9 cellular contexts compared by ENCODE assay signal in the genomic region with DNA sequence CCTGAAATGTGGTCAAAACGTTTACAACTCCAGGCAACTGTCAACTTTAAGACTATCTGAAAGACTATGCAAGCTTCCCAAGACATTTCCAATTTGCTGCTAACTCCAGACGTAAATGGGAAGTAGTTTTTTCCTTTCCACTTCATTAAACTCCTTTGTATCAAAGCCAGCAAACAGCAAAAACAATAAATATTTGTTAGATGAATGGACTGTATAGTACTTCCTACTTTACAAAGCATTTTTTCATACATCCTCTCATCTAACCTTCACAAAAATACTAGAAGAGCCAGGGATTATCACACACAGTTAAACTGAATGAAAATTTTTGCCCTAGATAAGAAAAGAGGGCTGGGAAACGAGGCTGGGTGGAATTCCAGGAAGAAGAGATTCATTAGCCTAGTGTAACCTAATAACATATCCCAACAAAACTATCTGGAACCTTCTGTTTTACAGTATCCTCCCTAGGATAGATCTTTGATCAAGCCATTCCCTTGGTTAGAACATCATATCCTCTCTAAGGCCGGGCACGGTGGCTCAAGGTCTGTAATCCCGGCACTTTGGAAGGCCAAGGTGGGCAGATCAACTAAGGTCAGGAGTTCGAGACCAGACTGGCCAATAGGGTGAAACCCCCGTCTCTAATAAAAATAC. TPM values are rescaled to one million over a fixed set of nuclear protein-coding genes. Genes with fewer than 3 reads are reported as not detected.
DNase-seq lines count a peak whose midpoint lies in the region; ATAC-seq and TF ChIP-seq lines count a peak whose summit lies in the region.
"Had no signal": no experiment of that assay in that cellular context is flagged by ENCODE, and none has a peak within 500 bp of the region (broad histone marks: within the 10 kb centered on the region; RNA-seq: fewer than 3 reads in every experiment).

No MANE protein-coding gene starts in this region.

- in situ Hi-C loops in SK-MEL-5 (cut with HindIII; ENCODE audit: low pct_unique_long_range_greater_than_20kb, low sequenced_read_pairs): no loop called here

- H3K27ac Mint-ChIP-seq in endodermal cell: no peak overlapping the region

- no peaks in the 10 kb centered on the region for H3K27me3 ChIP-seq in endodermal cell (ENCODE audit: control insufficient read depth, insufficient read depth, low read length, poor library complexity, severe bottlenecking)
- no peaks in the 10 kb centered on the region for H3K27me3 ChIP-seq in neutrophil

- DNase-seq in EH (ENCODE audit: low read depth): peak; percentile 47
- peak; percentile 25 for DNase-seq in SK-MEL-5 (ENCODE audit: low read depth, low spot score)
- DNase-seq in endodermal cell: no peak
- no peak for DNase-seq in NCI-H774 (lab: John Stamatoyannopoulos, UW)
- DNase-seq: NCI-H345, posterior cingulate gyrus had no signal

- ATAC-seq in HG02610 (IDR thresholded peaks at IDR 0.05; ENCODE audit: unreplicated experiment): no peak
- ATAC-seq in HG03460 (IDR thresholded peaks at IDR 0.05; ENCODE audit: unreplicated experiment): no peak

- H3K9me3 ChIP-seq in endodermal cell (ENCODE audit: control insufficient read depth, low read length): no peaks in the 10 kb centered on the region
- H3K9me3 ChIP-seq in neutrophil: no peaks in the 10 kb centered on the region

- peak overlapping the region; percentile 6 for H3K27ac ChIP-seq in endodermal cell (ENCODE audit: low read depth, low read length)
- H3K27ac ChIP-seq in neutrophil: peak overlapping the region; percentile 97

- H3K9me3 Mint-ChIP-seq in endodermal cell: no peaks in the 10 kb centered on the region

- no peak overlapping the region for H3K9ac ChIP-seq in endodermal cell (ENCODE audit: extremely low read depth, low read length, poor library complexity, severe bottlenecking)

- no peaks in the 10 kb centered on the region for H3K27me3 Mint-ChIP-seq in endodermal cell (ENCODE audit: insufficient read depth)

- H3K4me3 ChIP-seq in endodermal cell (ENCODE audit: low read length): no peak overlapping the region
- peak overlapping the region; percentile 62 for H3K4me3 ChIP-seq in neutrophil (ENCODE audit: low read depth in 1 of 2, low read length in 1 of 2)

- H3K4me1 ChIP-seq in endodermal cell (ENCODE audit: control insufficient read depth, insufficient read depth, low read length) (no peaks in the 10 kb centered on the region), neutrophil (ENCODE audit: control insufficient read depth in 1 of 2, insufficient read depth in 1 of 2, low read depth in 1 of 2, low read length in 1 of 2) (peaks cover 77 to 93% of the 10 kb centered on the region in 2 experiments)

- TF ChIP-seq CTCF in endodermal cell (conservative IDR thresholded peaks at IDR 0.05): no peak
- TF ChIP-seq CTCF in neutrophil (IDR thresholded peaks at IDR 0.05): no peak

- H3K36me3 ChIP-seq in endodermal cell (ENCODE audit: control insufficient read depth, insufficient read depth, low read length): peaks cover 31% of the 10 kb centered on the region
- H3K36me3 ChIP-seq in neutrophil: peaks cover 9% of the 10 kb centered on the region

- 91 to 95% methylated on average over 7 of the region's 8 CpGs for WGBS in endodermal cell (ENCODE audit: insufficient coverage in 1 of 2, insufficient read length in 1 of 2), 2 experiments

- no peak overlapping the region for H3K4me3 Mint-ChIP-seq in endodermal cell

- no peaks in the 10 kb centered on the region for H3K4me1 Mint-ChIP-seq in endodermal cell

- peaks cover 31% of the 10 kb centered on the region for H3K36me3 Mint-ChIP-seq in endodermal cell (ENCODE audit: low read depth)

RNA-seq across cellular contexts. Expression of a gene that starts 10.4 kb away (rescaled TPM):
- 102 and 107 TPM in 2 replicates for total RNA-seq in SK-MEL-5 (2014; rRNA removed; shearing (Covaris generic))
- polyA plus RNA-seq in SK-MEL-5 (2015; cell fraction: cytosol; rRNA removed): 129 TPM in 2 replicates
- 139 and 148 TPM in 2 replicates for polyA plus RNA-seq in SK-MEL-5 (2015; cell fraction: nucleus; rRNA removed)
- 10 to 100 TPM; 81.6 to 92.6 TPM for total RNA-seq in endodermal cell
- 78.1 TPM for polyA plus RNA-seq in endodermal cell (2013, experiment 1 of 2)
- 68.1 TPM for polyA plus RNA-seq in endodermal cell (2013, experiment 2 of 2)

RNA-seq across cellular contexts. Expression of a gene that starts 21.5 kb away (rescaled TPM):
- 11.8 and 14.9 TPM in 2 replicates for total RNA-seq in SK-MEL-5 (2014; rRNA removed; shearing (Covaris generic))
- polyA plus RNA-seq in SK-MEL-5 (2015; cell fraction: cytosol; rRNA removed): 23.8 and 32.6 TPM in 2 replicates
- 166 and 181 TPM in 2 replicates for polyA plus RNA-seq in SK-MEL-5 (2015; cell fraction: nucleus; rRNA removed)
- 10 to 100 TPM; 38.5 to 52.2 TPM for total RNA-seq in endodermal cell
- 28.7 TPM for polyA plus RNA-seq in endodermal cell (2013, experiment 1 of 2)
- 21.7 TPM for polyA plus RNA-seq in endodermal cell (2013, experiment 2 of 2)

RNA-seq across cellular contexts. Expression of a gene that starts 53.9 kb away (rescaled TPM):
- 12.0 and 15.7 TPM in 2 replicates for total RNA-seq in SK-MEL-5 (2014; rRNA removed; shearing (Covaris generic))
- polyA plus RNA-seq in SK-MEL-5 (2015; cell fraction: cytosol; rRNA removed): 79.3 and 88.6 TPM in 2 replicates
- polyA plus RNA-seq in SK-MEL-5 (2015; cell fraction: nucleus; rRNA removed): 11.5 and 22.8 TPM in 2 replicates
- 10 to 100 TPM; 25.5 to 27.6 TPM for total RNA-seq in endodermal cell
- polyA plus RNA-seq in endodermal cell (2013, experiment 1 of 2): 28.0 TPM
- polyA plus RNA-seq in endodermal cell (2013, experiment 2 of 2): 27.2 TPM

Comparison
In these comparisons a context has a peak if more than half of its experiments do, and no peak if none do; other contexts are left out.
1. DNase-seq: peak in EH (single experiment) and SK-MEL-5 (single experiment); none in endodermal cell (single experiment) and NCI-H774 (single experiment).